In genomic region chr7:122143376-122143750, GRCh38 we compare ENCODE assay signal across 8 cellular contexts. TPM values are rescaled to one million over a fixed set of nuclear protein-coding genes. Genes with fewer than 3 reads are reported as not detected.
DNase-seq lines count a peak whose midpoint lies in the region; ATAC-seq and TF ChIP-seq lines count a peak whose summit lies in the region.

No MANE protein-coding gene starts in this region.

- peak; percentile 59 for DNase-seq in ELF-1 (ENCODE audit: low read depth, low spot score)
- DNase-seq in activated CD8-positive, alpha-beta memory T cell treated with anti-CD3 and anti-CD28 coated beads, Interleukin-2, amount 50 U/mL, for 48 hours = peak; percentile 56
- DNase-seq in fibroblast of villous mesenchyme (ENCODE audit: low read depth) = peak; percentile 43
- DNase-seq in GDM1 (lab: John Stamatoyannopoulos, UW) = no peak
- no peak for DNase-seq in inferior parietal cortex (ENCODE audit: extremely low spot score)
- DNase-seq in NK-92 treated with Interleukin-12 subunit alpha and Interleukin-12 subunit beta, amount 100 ng/mL, for 24 hours (lab: John Stamatoyannopoulos, UW) = no peak

- peak overlapping the region; percentile 96 for H2AFZ ChIP-seq in neuron (ENCODE audit: low read depth, low read length)

- ATAC-seq in HG02943 (IDR thresholded peaks at IDR 0.05; ENCODE audit: low read depth, unreplicated experiment) = peak; percentile 6

- peaks cover 5% of the 10 kb centered on the region for H3K27me3 ChIP-seq in neuron (ENCODE audit: insufficient read depth, low read length)

- TF ChIP-seq CTCF in fibroblast of villous mesenchyme (IDR thresholded peaks at IDR 0.05; ENCODE audit: insufficient read depth, low read depth, low read length) = no peak

- H3K36me3 ChIP-seq in neuron (ENCODE audit: insufficient read depth, low read length) = no peaks in the 10 kb centered on the region

- H3K4me1 ChIP-seq in neuron (ENCODE audit: insufficient read depth, low read length) = peaks cover 17% of the 10 kb centered on the region

- H3K9me3 ChIP-seq in neuron (ENCODE audit: low read length) = no peaks in the 10 kb centered on the region

- H3K4me3 ChIP-seq in fibroblast of villous mesenchyme (ENCODE audit: low read depth, low read length) (peak overlapping the region; percentile 87), neuron (ENCODE audit: low read length) (peak overlapping the region; percentile 81)

RNA-seq across cellular contexts. Expression of gene AASS, which starts 0.7 kb away (rescaled TPM):
- total RNA-seq in fibroblast of villous mesenchyme = 36.4 and 63.0 TPM in 2 replicates

Comparison
In these comparisons a context has a peak if more than half of its experiments do, and no peak if none do; other contexts are left out.
1. DNase-seq: peak in ELF-1 (single experiment), activated CD8-positive, alpha-beta memory T cell treated with anti-CD3 and anti-CD28 coated beads, Interleukin-2, amount 50 U/mL, for 48 hours (single experiment) and fibroblast of villous mesenchyme (single experiment); none in GDM1 (single experiment), inferior parietal cortex (single experiment) and NK-92 treated with Interleukin-12 subunit alpha and Interleukin-12 subunit beta, amount 100 ng/mL, for 24 hours (single experiment).